In genomic region chr2:120470041-120470716, GRCh38 we compare ENCODE assay signal across 9 cellular contexts.
DNase-seq lines count a peak whose midpoint lies in the region; ATAC-seq and TF ChIP-seq lines count a peak whose summit lies in the region.
"Had no signal": no experiment of that assay in that cellular context is flagged by ENCODE, and none has a peak within 500 bp of the region (broad histone marks: within the 10 kb centered on the region; RNA-seq: fewer than 3 reads in every experiment).

No MANE protein-coding gene starts in this region.

- no peak overlapping the region for H3K27ac ChIP-seq in HL-60 (replicated peaks)
- H3K27ac ChIP-seq: neutrophil had no signal

- no peak overlapping the region for H3K4me3 ChIP-seq in HL-60 (replicated peaks; ENCODE audit: insufficient read depth, low read length)

- H3K27me3 ChIP-seq in HL-60 (ENCODE audit: insufficient read depth, poor library complexity, severe bottlenecking): no peaks in the 10 kb centered on the region

- intact Hi-C loops in cardiac septum (cut with DNase I): no loop called here

- DNase-seq in HL-60 (ENCODE audit: low read depth in 1 of 2, low spot score in 1 of 2): peak; percentile 73 to 81
- DNase-seq in T1000 (lab: John Stamatoyannopoulos, UW): peak; percentile 81
- peak; percentile 68 for DNase-seq in cardiac septum (ENCODE audit: low spot score)
- peak; percentile 93 for DNase-seq in stromal cell of bone marrow (ENCODE audit: low read depth)
- DNase-seq in NCI-H187 treated with DMSO at 0.1 percent for 48 hours (lab: John Stamatoyannopoulos, UW): no peak
- no peak for DNase-seq in D341Med (ENCODE audit: low spot score)

- no peak for TF ChIP-seq CTCF in HL-60 (IDR thresholded peaks at IDR 0.05; ENCODE audit: insufficient read depth, low read length)

- ATAC-seq in HG02610 (IDR thresholded peaks at IDR 0.05; ENCODE audit: unreplicated experiment): no peak
- ATAC-seq in GM18873 (IDR thresholded peaks at IDR 0.05; ENCODE audit: low FRiP score, unreplicated experiment): no peak

Comparison
In these comparisons a context has a peak if more than half of its experiments do, and no peak if none do; other contexts are left out.
1. DNase-seq: peak in HL-60 (2 of 2), T1000 (single experiment), cardiac septum (single experiment) and stromal cell of bone marrow (single experiment); none in NCI-H187 treated with DMSO at 0.1 percent for 48 hours (single experiment) and D341Med (single experiment).